In the genomic region with DNA sequence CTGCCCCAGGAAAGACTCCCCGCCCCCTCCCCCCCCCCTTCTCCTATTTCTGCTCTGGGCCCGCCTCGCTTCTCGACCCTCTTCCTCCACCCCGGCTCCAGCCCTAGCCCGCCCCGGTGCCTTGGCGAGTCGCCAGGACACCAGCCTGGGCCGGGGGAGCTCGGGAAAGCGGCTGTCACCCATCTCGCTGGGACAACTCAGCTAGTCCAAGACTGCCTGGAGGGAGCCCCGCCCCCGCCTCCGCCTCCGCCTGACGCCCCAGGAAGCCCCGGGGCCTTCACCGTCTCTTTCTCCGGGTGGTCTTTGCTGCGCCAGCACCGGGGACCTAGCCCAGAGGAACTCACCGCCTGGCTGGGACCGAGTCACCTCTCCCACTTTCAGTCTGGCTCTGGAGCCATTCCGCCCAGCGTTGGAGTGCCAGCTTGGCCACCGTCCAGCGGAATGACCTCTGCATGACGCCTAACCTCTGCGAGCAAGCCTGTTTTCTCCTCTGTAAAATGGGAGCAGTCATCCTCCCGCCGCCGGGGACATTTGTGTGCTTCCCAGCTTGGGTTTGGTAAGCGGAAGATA, we compare ENCODE assay signal across 8 cellular contexts. TPM values are rescaled to one million over a fixed set of nuclear protein-coding genes. Genes with fewer than 3 reads are reported as not detected.
A peak's percentile ranks its signal among the peaks of the same experiment; 100 is the strongest.
DNase-seq lines count a peak whose midpoint lies in the region; ATAC-seq and TF ChIP-seq lines count a peak whose summit lies in the region.

No MANE protein-coding gene starts in this region.

- peak overlapping the region; percentile 70 for H3K4me3 Mint-ChIP-seq in chondrocyte (ENCODE audit: unreplicated experiment)

- H3K4me1 ChIP-seq in SJSA1 (replicated peaks) = peaks cover 18% of the 10 kb centered on the region
- H3K4me1 ChIP-seq in right lobe of liver = peaks cover 0 to 31% (median 9%) of the 10 kb centered on the region in 4 donors

- H3K36me3 Mint-ChIP-seq in chondrocyte (ENCODE audit: low read depth) = peaks cover 1% of the 10 kb centered on the region

- intact Hi-C loops in right lobe of liver (cut with DNase I) = no loop called here

- H3K4me1 Mint-ChIP-seq in chondrocyte (ENCODE audit: low read depth) = peaks cover 40% of the 10 kb centered on the region

- ATAC-seq in right lobe of liver = peak; percentile 1 to 33 (median 18)

- H3K4me3 ChIP-seq in SJSA1 = peak overlapping the region; percentile 89
- H3K4me3 ChIP-seq in right lobe of liver = peak overlapping the region; percentile 36 to 90 (median 60)

- no peaks in the 10 kb centered on the region for H3K9me3 ChIP-seq in SJSA1 (replicated peaks)
- H3K9me3 ChIP-seq in right lobe of liver = no peaks in the 10 kb centered on the region

- H3K36me3 ChIP-seq in SJSA1 (no peaks in the 10 kb centered on the region), right lobe of liver (no peaks in the 10 kb centered on the region)

- no peak overlapping the region for H3K27ac ChIP-seq in SJSA1
- peak overlapping the region; percentile 70 to 80 (median 73) for H3K27ac ChIP-seq in right lobe of liver
- H3K27ac ChIP-seq in temporal lobe (ENCODE audit: low read depth, low read length) = peak overlapping the region; percentile 67

- TF ChIP-seq CTCF in chondrocyte (IDR thresholded peaks at IDR 0.05) (no peak), right lobe of liver (IDR thresholded peaks at IDR 0.05) (no peak)

- no peaks in the 10 kb centered on the region for H3K27me3 Mint-ChIP-seq in chondrocyte (ENCODE audit: low read depth)

- H3K27me3 ChIP-seq in SJSA1 (replicated peaks) = no peaks in the 10 kb centered on the region
- no peaks in the 10 kb centered on the region for H3K27me3 ChIP-seq in right lobe of liver

- WGBS in right lobe of liver (ENCODE audit: insufficient coverage, low coverage, low lambda C conversion rate, missing lambda C conversion rate) = 11% methylated on average over 20 of the region's 35 CpGs

- DNase-seq in DMS 273 treated with DMSO at 0.1 percent for 48 hours (lab: John Stamatoyannopoulos, UW) = peak; percentile 61
- DNase-seq in SJSA1 (ENCODE audit: low read depth in 1 of 2, low spot score in 2 of 2) = peak; percentile 43 to 67
- DNase-seq in chondrocyte (ENCODE audit: low spot score) = no peak
- peak; percentile 86 to 90 (median 88) for DNase-seq in right lobe of liver
- DNase-seq in amniotic stem cell (lab: John Stamatoyannopoulos, UW) = no peak
- no peak for DNase-seq in SW 1271 (lab: John Stamatoyannopoulos, UW)
- no peak for DNase-seq in NCI-H2196 treated with DMSO at 0.1 percent for 48 hours (lab: John Stamatoyannopoulos, UW; ENCODE audit: unreplicated experiment)

- peak overlapping the region; percentile 89 for H3K27ac Mint-ChIP-seq in chondrocyte (ENCODE audit: unreplicated experiment)

- H3K9me3 Mint-ChIP-seq in chondrocyte (ENCODE audit: low read depth) = no peaks in the 10 kb centered on the region

- TF ChIP-seq POLR2A in right lobe of liver (IDR thresholded peaks at IDR 0.05) = peak; percentile 27

RNA-seq across cellular contexts. Expression of a gene that starts 1.1 kb away (rescaled TPM):
- total RNA-seq in SJSA1 (2014; rRNA removed; shearing (Covaris generic)) = 9.2 and 10.4 TPM in 2 replicates
- total RNA-seq in chondrocyte (37.4 to 45.1 TPM (median 43.8 TPM) in 3 replicates), right lobe of liver (10 to 100 TPM; 19.8 to 33.6 (median 22.7) TPM), temporal lobe (5.7 TPM)

Comparison
In these comparisons a context has a peak if more than half of its experiments do, and no peak if none do; other contexts are left out.
1. DNase-seq: peak in DMS 273 treated with DMSO at 0.1 percent for 48 hours (single experiment), SJSA1 (2 of 2) and right lobe of liver (3 of 3); none in chondrocyte (single experiment), amniotic stem cell (single experiment), SW 1271 (0 of 2) and NCI-H2196 treated with DMSO at 0.1 percent for 48 hours (single experiment).